ENCODE assay signal across 8 cellular contexts in the genomic region with DNA sequence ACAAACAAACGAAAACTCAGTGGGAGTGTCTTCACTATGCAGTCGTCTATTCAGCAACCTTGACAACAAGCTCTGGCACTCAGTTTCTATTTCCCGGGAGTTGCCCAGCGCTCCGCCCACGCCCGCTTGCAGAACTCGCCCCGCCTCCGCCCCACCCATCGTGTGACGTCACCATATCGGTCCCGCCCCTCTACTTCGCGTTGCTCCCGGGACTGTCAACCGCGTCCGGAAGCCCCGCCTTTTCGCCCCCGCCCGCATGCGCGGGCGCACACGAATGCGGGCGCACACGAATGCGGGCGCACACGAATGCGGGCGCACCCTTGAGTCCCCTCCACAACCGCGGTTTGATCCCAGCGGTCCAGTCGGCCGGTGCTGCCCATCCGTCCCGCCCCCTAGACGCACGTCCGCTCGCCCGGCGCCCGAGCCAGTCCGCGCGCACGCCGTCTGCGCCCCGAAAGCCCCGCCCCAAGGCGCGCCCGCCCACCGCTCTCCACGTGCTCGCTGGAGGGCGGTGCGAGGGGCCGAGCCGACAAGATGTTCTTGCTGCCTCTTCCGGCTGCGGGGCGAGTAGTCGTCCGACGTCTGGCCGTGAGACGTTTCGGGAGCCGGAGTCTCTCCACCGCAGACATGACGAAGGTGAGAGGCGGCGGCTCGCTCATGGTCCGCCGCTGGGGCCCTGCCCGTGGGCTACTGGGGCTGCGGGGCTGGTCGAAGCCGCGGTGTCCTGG. TPM values are rescaled to one million over a fixed set of nuclear protein-coding genes. Genes with fewer than 3 reads are reported as not detected.
DNase-seq lines count a peak whose midpoint lies in the region; ATAC-seq, FAIRE-seq and TF ChIP-seq lines count a peak whose summit lies in the region.

A gene (plus strand): TSS at position 267 of the 728 bp plus-strand sequence. CDS start 268 bp downstream, at position 535.

- peak within 1 kb of the TSS; percentile 97 for H3K27ac Mint-ChIP-seq in type B pancreatic cell

- H3K9me3 ChIP-seq in adrenal gland (replicated peaks in 1 of 3) = no peaks in the 10 kb centered on the region
- H3K9me3 ChIP-seq in heart left ventricle = no peaks in the 10 kb centered on the region

- H3K27me3 Mint-ChIP-seq in type B pancreatic cell = no peaks in the 10 kb centered on the region

- peak within 1 kb of the TSS; percentile 53 to 89 (median 76) for H3K4me3 ChIP-seq in adrenal gland
- H3K4me3 ChIP-seq in heart left ventricle = peak within 1 kb of the TSS; percentile 47 to 96 (median 82)

- peak; percentile 98 for TF ChIP-seq POLR2A in GM12891 (IDR thresholded peaks at IDR 0.05; ENCODE audit: low read depth, low read length)
- TF ChIP-seq POLR2A in adrenal gland (IDR thresholded peaks at IDR 0.05) = peak; percentile 94 to 98
- TF ChIP-seq POLR2A in heart left ventricle (IDR thresholded peaks at IDR 0.05) = peak; percentile 21 to 94

- intact Hi-C loops in adrenal gland (cut with DNase I) (no loop called here), heart left ventricle (cut with DNase I) (loop anchor here in 7 of 10 donors (1.0 to 10.0 kb wide), 7 partner anchors 35 to 233 kb away; a partner anchor contains a TSS)

- peak within 1 kb of the TSS; percentile 73 to 97 (median 94) for H3K27ac ChIP-seq in adrenal gland
- H3K27ac ChIP-seq in heart left ventricle = peak within 1 kb of the TSS; percentile 89 to 96 (median 94)

- TF ChIP-seq CTCF in adrenal gland (IDR thresholded peaks at IDR 0.05) = peak in 2 of 6 experiments; percentile 14 to 15
- peak in 1 of 12 donors; percentile 14 for TF ChIP-seq CTCF in heart left ventricle (IDR thresholded peaks at IDR 0.05)
- TF ChIP-seq CTCF in type B pancreatic cell (conservative IDR thresholded peaks at IDR 0.05) = no peak

- H3K36me3 Mint-ChIP-seq in type B pancreatic cell = no peaks in the 10 kb centered on the region

- peaks cover 11% of the 10 kb centered on the region for H3K4me1 Mint-ChIP-seq in type B pancreatic cell (ENCODE audit: unreplicated experiment)

- 0% methylated on average over 7 to 90 of the region's 90 CpGs for WGBS in adrenal gland, 4 donors
- WGBS in heart left ventricle, 4 donors = 0 to 1% (median 0%) methylated on average over 39 to 90 of the region's 90 CpGs

- ATAC-seq in HG02798 (IDR thresholded peaks at IDR 0.05; ENCODE audit: poor library complexity, unreplicated experiment) (peak; percentile 89), heart left ventricle (peak; percentile 93 to 99 (median 96))

- H3K9me3 Mint-ChIP-seq in type B pancreatic cell = no peaks in the 10 kb centered on the region

- peak; percentile 99 for FAIRE-seq in GM12891 (lab: Jason Lieb, UNC)

- peak within 1 kb of the TSS; percentile 94 for H3K4me3 Mint-ChIP-seq in type B pancreatic cell

- peaks cover 0 to 19% of the 10 kb centered on the region in 2 donors for H3K36me3 ChIP-seq in adrenal gland (replicated peaks in 1 of 2)
- H3K36me3 ChIP-seq in heart left ventricle = peaks cover 0 to 28% (median 16%) of the 10 kb centered on the region in 9 donors

- H3K4me1 ChIP-seq in adrenal gland (replicated peaks in 1 of 2) (peaks cover 10 to 28% of the 10 kb centered on the region in 2 donors), heart left ventricle (peaks cover 0 to 46% (median 34%) of the 10 kb centered on the region in 12 donors)

- DNase-seq in GM12891 (ENCODE audit: insufficient read length, low spot score) (peak; percentile 83), NCI-H1436 (lab: John Stamatoyannopoulos, UW) (peak; percentile 73), T-helper 1 cell (peak; percentile 95 to 99 (median 97)), adrenal gland (peak; percentile 96 to 100 (median 99)), heart left ventricle (peak; percentile 97 to 99 (median 98)), pons (ENCODE audit: low spot score) (peak; percentile 95), type B pancreatic cell (ENCODE audit: extremely low spot score, unreplicated experiment) (peak; percentile 98)

- H3K27me3 ChIP-seq in adrenal gland (no peaks in the 10 kb centered on the region), heart left ventricle (no peaks in the 10 kb centered on the region)

TF ChIP-seq in GM12891, 5 proteins besides CTCF, POLR2A, EP300 and RAD21:
- TF ChIP-seq SPI1 (IDR thresholded peaks at IDR 0.05; ENCODE audit: low read depth, low read length) = no peak
- peak; percentile 87 for TF ChIP-seq POU2F2 (IDR thresholded peaks at IDR 0.05; ENCODE audit: low read depth, low read length)
- TF ChIP-seq POLR2AphosphoS5 (IDR thresholded peaks at IDR 0.05; ENCODE audit: low read depth, low read length) = peak; percentile 98
- TF ChIP-seq PAX5 (IDR thresholded peaks at IDR 0.05; ENCODE audit: insufficient read depth, low read length, severe bottlenecking) = no peak
- TF ChIP-seq TAF1 (IDR thresholded peaks at IDR 0.05; ENCODE audit: low read depth, low read length) = peak; percentile 98
TF ChIP-seq in GM12891: peak in this region for 3.

RNA-seq across cellular contexts. Expression of the gene that starts here (rescaled TPM):
- 145 TPM for polyA plus RNA-seq in GM12891 (2012; ENCODE audit: low read depth, missing spikeins)
- 100 to 1,000 TPM in 5 of 8 donors, 10 to 100 TPM in 3; 71.7 to 176 (median 111) TPM for total RNA-seq in adrenal gland
- 100 to 1,000 TPM in 1 of 3 donors, 10 to 100 TPM in 2; 22.7 to 135 (median 30.2) TPM for polyA plus RNA-seq in adrenal gland
- 100 to 1,000 TPM in 1 of 9 donors, 10 to 100 TPM in 8; 52.7 to 281 (median 66.1) TPM for total RNA-seq in heart left ventricle
- polyA plus RNA-seq in heart left ventricle = 10 to 100 TPM; 14.4 to 70.4 TPM
- total RNA-seq in type B pancreatic cell (ENCODE audit: low replicate concordance) = 41.2 and 48.9 TPM in 2 replicates

Comparison
In these comparisons a context has a peak if more than half of its experiments do, and no peak if none do; other contexts are left out.
1. Peak in every context shown above with its lines: DNase-seq, ATAC-seq, H3K4me3 ChIP-seq and H3K27ac ChIP-seq.
2. intact Hi-C loops: an anchor here in heart left ventricle (1.0 to 10.0 kb wide); none called in adrenal gland.